In genomic region chr22:31346255-31346732, GRCh38 we compare ENCODE assay signal across 8 cellular contexts. TPM values are rescaled to one million over a fixed set of nuclear protein-coding genes. Genes with fewer than 3 reads are reported as not detected.
DNase-seq lines count a peak whose midpoint lies in the region; ATAC-seq, FAIRE-seq and TF ChIP-seq lines count a peak whose summit lies in the region.

TSS of gene PATZ1 (minus strand) at chr22:31346346. CDS start at chr22:31345602, 744 bp downstream.

- H3K4me1 Mint-ChIP-seq in MCF 10A (ENCODE audit: insufficient read depth, unreplicated experiment), result peaks cover 12% of the 10 kb centered on the region

- H3K27me3 Mint-ChIP-seq in MCF 10A (ENCODE audit: insufficient read depth, unreplicated experiment), result no peaks in the 10 kb centered on the region

- peak within 1 kb of the TSS; percentile 76 for H3K4me3 Mint-ChIP-seq in MCF 10A (ENCODE audit: unreplicated experiment)

- peak; percentile 34 for DNase-seq in DMS79 treated with DMSO at 0.1 percent for 48 hours (lab: John Stamatoyannopoulos, UW)
- peak; percentile 42 for DNase-seq in H54 (ENCODE audit: insufficient read length, low spot score)
- DNase-seq in NCI-H1105 (lab: John Stamatoyannopoulos, UW), result peak; percentile 86
- peak; percentile 80 for DNase-seq in T-helper 22 cell (ENCODE audit: low read depth)
- peak; percentile 82 for DNase-seq in MCF 10A (ENCODE audit: unreplicated experiment)
- peak; percentile 88 for DNase-seq in iPS-NIHi11 (ENCODE audit: low spot score)

- intact Hi-C loops in MCF 10A (cut with micrococcal nuclease), result loop anchor here (10.0 kb wide), 1 partner anchor 289 kb away; no protein-coding TSS in a partner anchor

- FAIRE-seq in H54 (lab: Jason Lieb, UNC), result no peak

- POLR2A ChIA-PET in MCF 10A (lab: Yijun Ruan, JAX), result interaction anchor here (0.7 to 2.8 kb wide), 22 partner anchors 9 to 407 kb away, joined by 3 to 61 read pairs (median 5); partner anchors contain the start of genes DEPDC5, DRG1, MORC2 and PIK3IP1

- CTCF ChIA-PET in MCF 10A (lab: Yijun Ruan, JAX), result interaction anchor here (0.5 to 1.3 kb wide), 11 partner anchors 9 to 718 kb away, joined by 3 to 5 read pairs (median 3); partner anchors contain the start of gene DRG1

- H3K9me3 Mint-ChIP-seq in MCF 10A (ENCODE audit: unreplicated experiment), result no peaks in the 10 kb centered on the region

- TF ChIP-seq CTCF in MCF 10A (IDR thresholded peaks at IDR 0.05; ENCODE audit: unreplicated experiment), result no peak

- TF ChIP-seq POLR2A in H54 (IDR thresholded peaks at IDR 0.05; ENCODE audit: low read depth, low read length), result no peak

- peak within 1 kb of the TSS; percentile 60 to 97 (median 88) for H3K27ac ChIP-seq in skin epidermis

- no peak for ATAC-seq in GM18870 (IDR thresholded peaks at IDR 0.05; ENCODE audit: unreplicated experiment)

- BruUV-seq in MCF 10A (replicated peaks; lab: Mats Ljungman, UMichigan), result no TSS peak

- peaks cover 13% of the 10 kb centered on the region for H3K36me3 Mint-ChIP-seq in MCF 10A (ENCODE audit: insufficient read depth, unreplicated experiment)

- peak within 1 kb of the TSS; percentile 40 to 81 (median 63) for H3K4me3 ChIP-seq in skin epidermis

- H3K27ac Mint-ChIP-seq in MCF 10A (ENCODE audit: low read depth, unreplicated experiment), result peak within 1 kb of the TSS; percentile 40

RNA-seq across cellular contexts. Expression of gene PATZ1, which starts in this region (rescaled TPM):
- total RNA-seq in MCF 10A (2022), result 16.0 and 19.2 TPM in 2 replicates

Comparison
In these comparisons a context has a peak if more than half of its experiments do, and no peak if none do; other contexts are left out.
1. DNase-seq: peak in every context shown above with its lines; median percentile 88 in iPS-NIHi11; 86 in NCI-H1105; 82 in MCF 10A; 80 in T-helper 22 cell; 42 in H54; 34 in DMS79 treated with DMSO at 0.1 percent for 48 hours.